In the genomic region with DNA sequence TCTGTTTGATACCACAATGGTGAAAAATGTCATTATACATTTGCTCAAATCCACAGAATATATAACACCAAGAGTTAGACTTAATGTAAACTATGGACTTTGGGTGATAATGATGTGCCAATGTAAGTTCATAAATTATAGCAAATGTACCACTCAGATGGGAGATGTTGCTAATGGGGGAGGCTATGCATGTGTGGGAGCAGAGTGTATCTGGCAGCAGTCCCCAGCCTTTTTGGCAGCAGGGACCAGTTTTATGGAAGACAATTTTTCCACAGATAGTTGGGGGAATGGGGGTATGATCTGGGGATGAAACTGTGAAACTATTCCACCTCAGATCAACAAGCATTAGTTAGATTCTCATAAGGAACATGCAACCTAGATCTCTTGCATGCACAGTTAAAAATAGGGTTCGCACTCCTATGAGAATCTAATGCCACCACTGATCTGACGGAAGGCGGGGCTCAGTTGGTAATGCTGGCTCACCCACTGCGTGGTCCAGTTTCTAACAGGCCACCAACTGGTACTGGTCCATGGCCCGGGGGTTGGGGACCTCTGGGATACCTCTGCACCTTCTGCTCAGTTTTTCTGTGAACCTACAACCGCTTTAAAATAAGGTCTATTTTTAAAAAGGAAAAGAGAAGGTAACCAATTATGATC, we compare ENCODE assay signal across 27 cellular contexts. TPM values are rescaled to one million over a fixed set of nuclear protein-coding genes. Genes with fewer than 3 reads are reported as not detected.
"Had no signal": no experiment of that assay in that cellular context is flagged by ENCODE, and none has a peak within 500 bp of the region (broad histone marks: within the 10 kb centered on the region; RNA-seq: fewer than 3 reads in every experiment).

No MANE protein-coding gene starts in this region.

- H3K36me3 ChIP-seq: brain microvascular endothelial cell, cardiac muscle cell, MG63 had no signal

- ATAC-seq: activated CD8-positive, alpha-beta T cell treated with anti-CD3 and anti-CD28 coated beads for 36 hours; activated T-cell treated with anti-CD3 and anti-CD28 coated beads, Interleukin-2, amount 50 U/mL, for 72 hours; Panc1; Right ventricle myocardium inferior; T-cell had no signal

- H3K27me3 ChIP-seq: brain microvascular endothelial cell, cardiac muscle cell, MG63 had no signal

- H3K27ac ChIP-seq: brain microvascular endothelial cell, cardiac muscle cell, SK-N-MC had no signal

- H3K4me3 Mint-ChIP-seq: activated CD8-positive, alpha-beta T cell treated with anti-CD3 and anti-CD28 coated beads for 36 hours; activated naive CD4-positive, alpha-beta T cell treated with anti-CD3 and anti-CD28 coated beads, Interleukin-2, amount 10 ng/mL, durations not matched to agents 7 days and 5 days; activated naive CD8-positive, alpha-beta T cell treated with anti-CD3 and anti-CD28 coated beads for 36 hours; activated T-cell treated with anti-CD3 and anti-CD28 coated beads, Interleukin-2, amount 50 U/mL, for 72 hours; T-cell had no signal

- H3K27ac Mint-ChIP-seq: activated CD8-positive, alpha-beta T cell treated with anti-CD3 and anti-CD28 coated beads for 36 hours; activated naive CD4-positive, alpha-beta T cell treated with anti-CD3 and anti-CD28 coated beads, Interleukin-2, amount 10 ng/mL, durations not matched to agents 7 days and 5 days; activated naive CD8-positive, alpha-beta T cell treated with anti-CD3 and anti-CD28 coated beads for 36 hours; activated T-cell treated with anti-CD3 and anti-CD28 coated beads, Interleukin-2, amount 50 U/mL, for 72 hours; activated T-helper 2 cell treated with anti-CD3 and anti-CD28 coated beads, Interferon-gamma antibody, Interleukin-2, Interleukin-4, amounts not matched to agents 10 μg/mL and 5 μg/mL and 100 μg/mL, durations not matched to agents 14 hours and 24 hours and 36 hours; T-cell had no signal

- H3K9me3 ChIP-seq: MG63 had no signal

- H3K36me3 Mint-ChIP-seq: activated naive CD4-positive, alpha-beta T cell treated with anti-CD3 and anti-CD28 coated beads, Interleukin-2, amount 10 ng/mL, durations not matched to agents 7 days and 5 days; T-cell had no signal

- DNase-seq: activated CD4-positive, alpha-beta T cell treated with anti-CD3 and anti-CD28 coated beads for 4 hours; activated CD8-positive, alpha-beta memory T cell treated with anti-CD3 and anti-CD28 coated beads, Interleukin-2, amount 50 U/mL, for 4 hours; activated CD8-positive, alpha-beta T cell treated with anti-CD3 and anti-CD28 coated beads for 36 hours; activated gamma-delta T cell treated with Interleukin-2 at 50 U/mL for 16 hours; activated naive CD4-positive, alpha-beta T cell treated with anti-CD3 and anti-CD28 coated beads, Interleukin-2, amount 10 ng/mL, durations not matched to agents 7 days and 5 days; activated naive CD8-positive, alpha-beta T cell treated with anti-CD3 and anti-CD28 coated beads for 36 hours; activated T-cell treated with anti-CD3 and anti-CD28 coated beads, Interleukin-2, amount 50 U/mL, for 72 hours; brain microvascular endothelial cell; cerebellar nuclear complex; MG63; NCI-H1105; NCI-H1436; NCI-H1694 treated with DMSO at 0.1 percent for 48 hours; NCI-H2029 treated with DMSO at 0.1 percent for 48 hours; NCI-H345; NCI-H510A; NCI-H526 treated with DMSO at 0.1 percent for 48 hours; NCI-H82; RPMI8226; T-cell; T-helper 2 cell; T1000 had no signal

- H3K9me3 Mint-ChIP-seq: activated CD8-positive, alpha-beta T cell treated with anti-CD3 and anti-CD28 coated beads for 36 hours; activated naive CD8-positive, alpha-beta T cell treated with anti-CD3 and anti-CD28 coated beads for 36 hours; activated T-cell treated with anti-CD3 and anti-CD28 coated beads, Interleukin-2, amount 50 U/mL, for 72 hours; activated T-helper 2 cell treated with anti-CD3 and anti-CD28 coated beads, Interferon-gamma antibody, Interleukin-2, Interleukin-4, amounts not matched to agents 10 μg/mL and 5 μg/mL and 100 μg/mL, durations not matched to agents 14 hours and 24 hours and 36 hours; T-cell had no signal

- H3K4me3 ChIP-seq: cardiac muscle cell, MG63, SK-N-MC had no signal

- H3K27me3 Mint-ChIP-seq: activated naive CD8-positive, alpha-beta T cell treated with anti-CD3 and anti-CD28 coated beads for 36 hours had no signal

RNA-seq across cellular contexts. Expression of gene HLA-DQA1, which starts 8.0 kb away (rescaled TPM):
- total RNA-seq: cardiac muscle cell had no signal
- polyA plus RNA-seq: cardiac muscle cell had no signal
